Comparison of ENCODE assay signal across 22 cellular contexts in genomic region chr9:35294066-35294465, GRCh38.
"Had no signal": no experiment of that assay in that cellular context is flagged by ENCODE, and none has a peak within 500 bp of the region (broad histone marks: within the 10 kb centered on the region; RNA-seq: fewer than 3 reads in every experiment).

No MANE protein-coding gene starts in this region.

- H3K27me3 ChIP-seq: gastrocnemius medialis, ovary, right lobe of liver, stomach, testis, tibial artery had no signal

- H3K27ac ChIP-seq: coronary artery, gastrocnemius medialis, lower lobe of right lung, ovary, right lobe of liver, stomach, tibial artery had no signal

- H3K9me3 ChIP-seq: gastrocnemius medialis, lower lobe of right lung, ovary, right lobe of liver, stomach, testis, tibial artery had no signal

- H3K4me1 Mint-ChIP-seq: stimulated activated naive B cell treated with anti-CD40 and anti-IgM and Interleukin-4, amounts not matched to agents 10 μg/mL and 1 μg/mL and 100 μg/mL, for 72 hours had no signal

- H3K4me3 ChIP-seq: coronary artery, gastrocnemius medialis, lower lobe of right lung, ovary, right lobe of liver, stomach, testis, tibial artery had no signal

- ATAC-seq: effector memory CD8-positive, alpha-beta T cell; esophagus mucosa; gastrocnemius medialis; left ventricle myocardium superior; naive thymus-derived CD8-positive, alpha-beta T cell; stimulated activated naive B cell treated with anti-CD40 and anti-IgM and Interleukin-4, amounts not matched to agents 10 μg/mL and 1 μg/mL and 100 μg/mL, for 72 hours had no signal

- H3K36me3 Mint-ChIP-seq: stimulated activated naive B cell treated with anti-CD40 and anti-IgM and Interleukin-4, amounts not matched to agents 10 μg/mL and 1 μg/mL and 100 μg/mL, for 72 hours had no signal

- H3K9me3 Mint-ChIP-seq: effector memory CD8-positive, alpha-beta T cell; naive thymus-derived CD8-positive, alpha-beta T cell; stimulated activated naive B cell treated with anti-CD40 and anti-IgM and Interleukin-4, amounts not matched to agents 10 μg/mL and 1 μg/mL and 100 μg/mL, for 72 hours; type B pancreatic cell had no signal

- H3K4me1 ChIP-seq: right lobe of liver, stomach, testis, tibial artery had no signal

- H3K36me3 ChIP-seq: ovary, right lobe of liver had no signal

- H3K4me3 Mint-ChIP-seq: effector memory CD8-positive, alpha-beta T cell; naive thymus-derived CD8-positive, alpha-beta T cell; stimulated activated naive B cell treated with anti-CD40 and anti-IgM and Interleukin-4, amounts not matched to agents 10 μg/mL and 1 μg/mL and 100 μg/mL, for 72 hours; type B pancreatic cell had no signal

- DNase-seq: dermis blood vessel endothelial cell; effector memory CD8-positive, alpha-beta T cell; foreskin fibroblast; gastrocnemius medialis; head of caudate nucleus; left ventricle myocardium superior; lower lobe of right lung; naive thymus-derived CD8-positive, alpha-beta T cell; occipital lobe; ovary; posterior cingulate gyrus; right lobe of liver; small intestine; stimulated activated CD4-positive, alpha-beta T cell treated with anti-CD3 and anti-CD28 coated beads, Interleukin-15, amount 100 ng/mL, for 24 hours; stimulated activated CD4-positive, alpha-beta T cell treated with anti-CD3 and anti-CD28 coated beads, Interleukin-2, amount 100 ng/mL, for 48 hours; stimulated activated naive B cell treated with anti-CD40 and anti-IgM and Interleukin-4, amounts not matched to agents 10 μg/mL and 1 μg/mL and 100 μg/mL, for 72 hours; stomach; testis; tibial artery had no signal

- H3K27me3 Mint-ChIP-seq: type B pancreatic cell had no signal

- H3K27ac Mint-ChIP-seq: effector memory CD8-positive, alpha-beta T cell; naive thymus-derived CD8-positive, alpha-beta T cell; stimulated activated naive B cell treated with anti-CD40 and anti-IgM and Interleukin-4, amounts not matched to agents 10 μg/mL and 1 μg/mL and 100 μg/mL, for 72 hours; type B pancreatic cell had no signal
